ENCODE assay signal across 13 cellular contexts in genomic region chr4:109185951-109186350, GRCh38.
A peak's percentile ranks its signal among the peaks of the same experiment; 100 is the strongest.
DNase-seq lines count a peak whose midpoint lies in the region; ATAC-seq and TF ChIP-seq lines count a peak whose summit lies in the region.
"Had no signal": no experiment of that assay in that cellular context is flagged by ENCODE, and none has a peak within 500 bp of the region (broad histone marks: within the 10 kb centered on the region; RNA-seq: fewer than 3 reads in every experiment).

No MANE protein-coding gene starts in this region.

- no peaks in the 10 kb centered on the region for H3K79me2 ChIP-seq in Karpas-422 (ENCODE audit: low read length)

- ATAC-seq in WTC11 = peak; percentile 64
- ATAC-seq: CD8-positive, alpha-beta T cell had no signal

- H3K9me2 ChIP-seq in Karpas-422 (replicated peaks; ENCODE audit: insufficient read depth, low read length) = no peaks in the 10 kb centered on the region

- peak overlapping the region; percentile 39 for H3K27ac Mint-ChIP-seq in WTC11
- H3K27ac Mint-ChIP-seq in nephron = peak overlapping the region; percentile 1 to 25 (median 20)
- H3K27ac Mint-ChIP-seq: B cell; CD8-positive, alpha-beta T cell had no signal

- H3K9me3 ChIP-seq in HUES48 (ENCODE audit: control insufficient read depth, insufficient read depth, low read length) = no peaks in the 10 kb centered on the region
- no peaks in the 10 kb centered on the region for H3K9me3 ChIP-seq in Karpas-422 (ENCODE audit: low read length)
- no peaks in the 10 kb centered on the region for H3K9me3 ChIP-seq in uterus
- H3K9me3 ChIP-seq: BLaER1 treated with 17β-estradiol and CSF1 and Interleukin-3, amounts not matched to agents 10 nM and 100 nM; HAP-1 had no signal

- H3K27me3 Mint-ChIP-seq in WTC11 (ENCODE audit: low read depth) (peaks cover 10% of the 10 kb centered on the region), nephron (ENCODE audit: low read depth) (no peaks in the 10 kb centered on the region)

- H3K9ac ChIP-seq in HUES48 (ENCODE audit: low read depth, low read length) = no peak overlapping the region
- H3K9ac ChIP-seq in Karpas-422 (ENCODE audit: low read length) = no peak overlapping the region
- H3K9ac ChIP-seq: BLaER1 treated with 17β-estradiol and CSF1 and Interleukin-3, amounts not matched to agents 10 nM and 100 nM had no signal

- TF ChIP-seq POLR2A in uterus (IDR thresholded peaks at IDR 0.05) = no peak

- no peaks in the 10 kb centered on the region for H3K36me3 ChIP-seq in HUES48 (ENCODE audit: control insufficient read depth, insufficient read depth, low read length)
- H3K36me3 ChIP-seq in Karpas-422 (ENCODE audit: insufficient read depth, low read length) = no peaks in the 10 kb centered on the region
- H3K36me3 ChIP-seq in uterus = no peaks in the 10 kb centered on the region
- H3K36me3 ChIP-seq: BLaER1 treated with 17β-estradiol and CSF1 and Interleukin-3, amounts not matched to agents 10 nM and 100 nM; HAP-1 had no signal

- H3K4me3 Mint-ChIP-seq in WTC11 (no peak overlapping the region), nephron (no peak overlapping the region)
- H3K4me3 Mint-ChIP-seq: B cell; CD8-positive, alpha-beta T cell had no signal

- H3K4me1 Mint-ChIP-seq in WTC11 (peaks cover 54% of the 10 kb centered on the region), nephron (peaks cover 40% of the 10 kb centered on the region)
- H3K4me1 Mint-ChIP-seq: B cell had no signal

- H3K4me2 ChIP-seq in Karpas-422 (ENCODE audit: low read depth, low read length, poor library complexity, severe bottlenecking) = no peak overlapping the region
- H3K4me2 ChIP-seq: BLaER1 treated with 17β-estradiol and CSF1 and Interleukin-3, amounts not matched to agents 10 nM and 100 nM had no signal

- H3K9me3 Mint-ChIP-seq in WTC11 (peaks cover 8% of the 10 kb centered on the region), nephron (no peaks in the 10 kb centered on the region)

- peaks cover 38% of the 10 kb centered on the region for H3K4me1 ChIP-seq in HUES48 (ENCODE audit: control insufficient read depth, insufficient read depth, low read length)
- no peaks in the 10 kb centered on the region for H3K4me1 ChIP-seq in Karpas-422 (ENCODE audit: low read length)
- H3K4me1 ChIP-seq in uterus = no peaks in the 10 kb centered on the region

- intact Hi-C loops in uterus (cut with DNase I; ENCODE audit: low total_unique reads) = no loop called here

- no peaks in the 10 kb centered on the region for H3K27me3 ChIP-seq in HUES48 (ENCODE audit: control insufficient read depth, insufficient read depth, low read length)
- no peaks in the 10 kb centered on the region for H3K27me3 ChIP-seq in Karpas-422 (ENCODE audit: low read length)
- H3K27me3 ChIP-seq in uterus = no peaks in the 10 kb centered on the region
- H3K27me3 ChIP-seq: BLaER1 treated with 17β-estradiol and CSF1 and Interleukin-3, amounts not matched to agents 10 nM and 100 nM had no signal

- no peak for DNase-seq in WTC11 (ENCODE audit: low spot score)
- DNase-seq in pons (ENCODE audit: low spot score) = no peak
- DNase-seq in Karpas-422 = no peak
- DNase-seq in uterus = no peak
- DNase-seq: Calu3; CD8-positive, alpha-beta T cell; DMS79 treated with DMSO at 0.1 percent for 48 hours; GF-D8 had no signal

- H4K20me1 ChIP-seq in Karpas-422 (ENCODE audit: insufficient read depth, low read depth, low read length) = no peaks in the 10 kb centered on the region
- H4K20me1 ChIP-seq: BLaER1 treated with 17β-estradiol and CSF1 and Interleukin-3, amounts not matched to agents 10 nM and 100 nM had no signal

- no peak overlapping the region for H2AFZ ChIP-seq in Karpas-422 (ENCODE audit: low read length)

- H3K4me3 ChIP-seq in HUES48 (ENCODE audit: low read depth, low read length) (no peak overlapping the region), Karpas-422 (ENCODE audit: low read length) (no peak overlapping the region), uterus (no peak overlapping the region)
- H3K4me3 ChIP-seq: BLaER1 treated with 17β-estradiol and CSF1 and Interleukin-3, amounts not matched to agents 10 nM and 100 nM; HAP-1 had no signal

- TF ChIP-seq CTCF in WTC11 (IDR thresholded peaks at IDR 0.05) = no peak
- no peak for TF ChIP-seq CTCF in nephron (IDR thresholded peaks at IDR 0.05; ENCODE audit: unreplicated experiment in 3 of 3)
- no peak for TF ChIP-seq CTCF in uterus (IDR thresholded peaks at IDR 0.05)

- POLR2A ChIA-PET in WTC11 (lab: Charles Lee) = no interaction called here

- CTCF ChIA-PET in WTC11 (lab: Charles Lee) = no interaction called here

- peaks cover 10% of the 10 kb centered on the region for H3K36me3 Mint-ChIP-seq in WTC11
- H3K36me3 Mint-ChIP-seq in nephron (ENCODE audit: low read depth) = peaks cover 8% of the 10 kb centered on the region
- H3K36me3 Mint-ChIP-seq: CD8-positive, alpha-beta T cell had no signal

- H3K27ac ChIP-seq in HUES48 (ENCODE audit: low read depth, low read length) (peak overlapping the region; percentile 19), Karpas-422 (ENCODE audit: low read length) (no peak overlapping the region), uterus (no peak overlapping the region)
- H3K27ac ChIP-seq: BLaER1 treated with 17β-estradiol and CSF1 and Interleukin-3, amounts not matched to agents 10 nM and 100 nM had no signal

TF ChIP-seq in WTC11, 78 proteins besides CTCF, POLR2A, EP300 and RAD21 (continues in another document):
- TF ChIP-seq RELA (CRISPR knock-in tag; IDR thresholded peaks at IDR 0.05; ENCODE audit: borderline replicate concordance) (no peak), ZNF532 (CRISPR knock-in tag; IDR thresholded peaks at IDR 0.05; ENCODE audit: borderline replicate concordance) (no peak), ZBTB43 (CRISPR knock-in tag; IDR thresholded peaks at IDR 0.05) (no peak), ZNF281 (CRISPR knock-in tag; IDR thresholded peaks at IDR 0.05) (no peak), NR1H2 (CRISPR knock-in tag; IDR thresholded peaks at IDR 0.05) (no peak), MAX (CRISPR knock-in tag; IDR thresholded peaks at IDR 0.05) (peak; percentile 56)
